In genomic region chr17:61757168-61757567, GRCh38 we compare ENCODE assay signal across 10 cellular contexts.
DNase-seq lines count a peak whose midpoint lies in the region; ATAC-seq, FAIRE-seq and TF ChIP-seq lines count a peak whose summit lies in the region.
"Had no signal": no experiment of that assay in that cellular context is flagged by ENCODE, and none has a peak within 500 bp of the region (broad histone marks: within the 10 kb centered on the region; RNA-seq: fewer than 3 reads in every experiment).

No MANE protein-coding gene starts in this region.

- H3K27me3 ChIP-seq in K562 (ENCODE audit: control insufficient read depth in 2 of 2, insufficient read depth in 2 of 2, low read length in 2 of 2) = no peaks in the 10 kb centered on the region
- H3K27me3 ChIP-seq in ascending aorta = no peaks in the 10 kb centered on the region
- H3K27me3 ChIP-seq in spleen (replicated peaks in 1 of 7) = no peaks in the 10 kb centered on the region

- H3K27ac ChIP-seq in K562 (ENCODE audit: extremely low read depth, low read depth, low read length) (no peak overlapping the region), ascending aorta (no peak overlapping the region), spleen (no peak overlapping the region)

- no peak overlapping the region for H3K9ac ChIP-seq in K562 (ENCODE audit: insufficient read depth in 1 of 2, low read depth in 2 of 2, low read length in 2 of 2)

- CTCF ChIA-PET in K562 (lab: Yijun Ruan, JAX; ENCODE audit: low intra/inter-chr PET ratio) = no interaction called here

- DNase-seq in NCI-H510A treated with DMSO at 0.1 percent for 48 hours (lab: John Stamatoyannopoulos, UW) (peak; percentile 8), NCI-H510A (lab: John Stamatoyannopoulos, UW) (no peak), K562 (ENCODE audit: extremely low read depth in 1 of 4, low spot score in 3 of 4) (no peak), ascending aorta (ENCODE audit: low spot score in 2 of 2) (no peak), spleen (no peak)
- DNase-seq in stimulated activated naive CD4-positive, alpha-beta T cell treated with Interleukin-2 at 50 U/mL for 16 hours (lab: John Stamatoyannopoulos, UW) = no peak
- DNase-seq: NCI-H82, SW 1271 had no signal

- ATAC-seq in GM21576 (IDR thresholded peaks at IDR 0.05; ENCODE audit: unreplicated experiment) = peak; percentile 85
- ATAC-seq in HG03442 (IDR thresholded peaks at IDR 0.05; ENCODE audit: unreplicated experiment) = peak; percentile 67
- no peak for ATAC-seq in K562

- H3K4me2 ChIP-seq in K562 (ENCODE audit: insufficient read depth, low read length) = no peak overlapping the region

- H3K4me3 ChIP-seq in K562 (no peak overlapping the region), ascending aorta (no peak overlapping the region), spleen (no peak overlapping the region)

- intact Hi-C loops in K562 (cut with micrococcal nuclease) = no loop called here
- intact Hi-C loops in ascending aorta (cut with DNase I) = no loop called here
- intact Hi-C loops in spleen (cut with DNase I; ENCODE audit: low total_unique reads) = no loop called here

- H3K9me3 ChIP-seq in K562 (replicated peaks; ENCODE audit: control insufficient read depth, insufficient read depth, low read depth, low read length) (no peaks in the 10 kb centered on the region), ascending aorta (no peaks in the 10 kb centered on the region), spleen (peaks cover 0 to 24% (median 16%) of the 10 kb centered on the region in 8 donors)

- H3K36me3 ChIP-seq in K562 (ENCODE audit: control insufficient read depth, insufficient read depth, low read length) (peaks cover 5% of the 10 kb centered on the region; the same call in 1 of the 3 replicates), ascending aorta (no peaks in the 10 kb centered on the region), spleen (no peaks in the 10 kb centered on the region)

- TF ChIP-seq RAD21 in K562 (CRISPR knock-in tag; conservative IDR thresholded peaks at IDR 0.05 in 1 of 2, IDR thresholded peaks at IDR 0.05 in 1 of 2) = no peak

- BruUV-seq in K562 (replicated peaks; lab: Mats Ljungman, UMichigan) = no TSS peak

- TF ChIP-seq POLR2A in K562 (conservative IDR thresholded peaks at IDR 0.05) (no peak), spleen (IDR thresholded peaks at IDR 0.05) (no peak)

- TF ChIP-seq CTCF in K562 (IDR thresholded peaks at IDR 0.05 in 2 of 3, conservative IDR thresholded peaks at IDR 0.05 in 1 of 3; ENCODE audit: insufficient read depth in 2 of 3, low read depth in 1 of 3, low read length in 3 of 3) = no peak
- TF ChIP-seq CTCF in ascending aorta (IDR thresholded peaks at IDR 0.05) = no peak
- no peak for TF ChIP-seq CTCF in spleen (IDR thresholded peaks at IDR 0.05 in 8 of 11, conservative IDR thresholded peaks at IDR 0.05 in 3 of 11)

- no peaks in the 10 kb centered on the region for H3K9me1 ChIP-seq in K562 (ENCODE audit: control insufficient read depth, insufficient read depth, low read length)

- in situ Hi-C loops in K562 (cut with MboI) = no loop called here

- H3K4me1 ChIP-seq in K562 (replicated peaks in 1 of 2; ENCODE audit: control insufficient read depth in 2 of 2, insufficient read depth in 2 of 2, low read length in 2 of 2) (no peaks in the 10 kb centered on the region), ascending aorta (no peaks in the 10 kb centered on the region), spleen (peaks cover 0 to 3% (median 0%) of the 10 kb centered on the region in 6 donors)

- H2AFZ ChIP-seq in K562 (ENCODE audit: low read depth, low read length) = no peak overlapping the region

- POLR2A ChIA-PET in K562 (lab: Yijun Ruan, JAX) = interaction anchor here (0.7 to 2.7 kb wide), 3 partner anchors 7 to 29 kb away, joined by 3 to 12 read pairs (median 3); no protein-coding TSS in a partner anchor

- no peaks in the 10 kb centered on the region for H3K79me2 ChIP-seq in K562 (ENCODE audit: control insufficient read depth, insufficient read depth, low read length)

- no peak for FAIRE-seq in K562 (lab: Jason Lieb, UNC)

- H4K20me1 ChIP-seq in K562 (replicated peaks; ENCODE audit: control insufficient read depth, insufficient read depth, low read length) = no peaks in the 10 kb centered on the region

- no peak for TF ChIP-seq EP300 in K562 (IDR thresholded peaks at IDR 0.05; ENCODE audit: low read length)

TF ChIP-seq in K562, 482 proteins besides CTCF, POLR2A, EP300 and RAD21:
- no peak for TF ChIP-seq NFATC3 (IDR thresholded peaks at IDR 0.05)
- TF ChIP-seq ZNF316 (IDR thresholded peaks at IDR 0.05) = peak; percentile 70
- peak; percentile 46 for TF ChIP-seq C11orf30 (IDR thresholded peaks at IDR 0.05; ENCODE audit: low read depth)
